Comparison of ENCODE assay signal across 8 cellular contexts in the genomic region with DNA sequence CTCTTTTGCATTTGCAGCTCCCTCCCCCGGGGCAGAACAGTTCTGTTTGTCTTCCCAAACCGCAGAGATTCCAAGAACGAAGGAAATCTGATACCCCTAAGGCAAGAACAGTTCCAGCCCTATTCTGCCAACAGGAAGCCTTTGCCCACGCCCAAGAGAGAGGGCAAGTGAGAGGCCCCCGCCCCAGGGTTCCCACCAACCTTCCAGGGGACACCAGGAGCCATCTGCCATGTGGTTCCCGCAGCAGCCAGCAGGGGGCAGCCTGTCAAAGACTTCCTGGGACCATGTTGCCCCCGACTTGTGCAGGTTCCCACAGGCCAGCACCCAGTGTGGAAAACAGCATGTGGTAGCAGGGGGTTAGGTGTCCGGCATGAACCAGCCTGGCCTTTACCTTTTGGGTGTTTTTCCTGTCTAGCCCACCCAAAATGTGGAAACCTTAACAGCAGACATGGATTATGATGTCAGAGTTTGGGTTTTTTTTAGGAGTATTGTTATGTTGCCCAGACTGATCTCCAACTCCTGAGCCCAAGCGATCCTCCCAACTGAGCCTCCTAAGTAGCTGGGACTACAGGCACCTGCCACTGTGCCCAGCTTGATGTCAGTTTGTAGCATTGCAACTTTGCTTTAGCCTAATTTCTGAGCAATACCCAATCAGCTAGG. TPM values are rescaled to one million over a fixed set of nuclear protein-coding genes. Genes with fewer than 3 reads are reported as not detected.
DNase-seq lines count a peak whose midpoint lies in the region; ATAC-seq and TF ChIP-seq lines count a peak whose summit lies in the region.

No MANE protein-coding gene starts in this region.

- no peak overlapping the region for H3K4me3 ChIP-seq in Jurkat, Clone E6-1 (ENCODE audit: low read length)
- H3K4me3 ChIP-seq in breast epithelium, result no peak overlapping the region

- peak; percentile 48 to 76 (median 70) for TF ChIP-seq CTCF in breast epithelium (IDR thresholded peaks at IDR 0.05)

- no peaks in the 10 kb centered on the region for H3K9me3 ChIP-seq in breast epithelium

- peak overlapping the region; percentile 68 to 72 for H3K27ac ChIP-seq in breast epithelium

- peak; percentile 39 for DNase-seq in DMS 273 treated with DMSO at 0.1 percent for 48 hours (lab: John Stamatoyannopoulos, UW)
- peak; percentile 45 for DNase-seq in Jurkat, Clone E6-1 (ENCODE audit: low read depth, low spot score)
- DNase-seq in activated CD4-positive, CD25-positive, alpha-beta regulatory T cell (lab: John Stamatoyannopoulos, UW), result peak; percentile 13 to 69 (median 42)
- peak; percentile 82 to 95 for DNase-seq in breast epithelium (ENCODE audit: low spot score in 2 of 2)
- peak in 1 of 2 donors; percentile 62 for DNase-seq in left colon
- DNase-seq in stimulated activated CD4-positive, alpha-beta T cell treated with anti-CD3 and anti-CD28 coated beads, Interleukin-4, amount 100 ng/mL, for 48 hours (ENCODE audit: low read depth in 2 of 2), result peak; percentile 62 to 79
- no peak for DNase-seq in putamen (ENCODE audit: low spot score)

- ATAC-seq in left colon, result peak; percentile 55
- no peak for ATAC-seq in GM19455 (IDR thresholded peaks at IDR 0.05; ENCODE audit: unreplicated experiment)

- H3K36me3 ChIP-seq in breast epithelium, result no peaks in the 10 kb centered on the region

- peaks cover 0 to 6% of the 10 kb centered on the region in 2 donors for H3K4me1 ChIP-seq in breast epithelium

- no peaks in the 10 kb centered on the region for H3K27me3 ChIP-seq in breast epithelium

- TF ChIP-seq POLR2A in breast epithelium (IDR thresholded peaks at IDR 0.05), result no peak

- intact Hi-C loops in breast epithelium (cut with DNase I; ENCODE audit: low total_unique reads), result no loop called here
- intact Hi-C loops in left colon (cut with DNase I, micrococcal nuclease), result no loop called here

RNA-seq across cellular contexts. Expression of gene EFHD1, which starts 21.7 kb away (rescaled TPM):
- polyA plus RNA-seq in Jurkat, Clone E6-1 (2012; ENCODE audit: insufficient read depth, insufficient read length), result 43.6 TPM
- total RNA-seq in breast epithelium (10 to 100 TPM; 31.0 to 67.2 (median 52.8) TPM), left colon (1 to 10 TPM; 2.7 TPM)

Comparison
In these comparisons a context has a peak if more than half of its experiments do, and no peak if none do; other contexts are left out.
1. RNA of gene EFHD1, which starts 21.7 kb away (total RNA-seq): 31.0 to 67.2 TPM in breast epithelium; 2.7 TPM in left colon; every median in the first group is over 4 times any median in the second.